Comparison of ENCODE assay signal across 8 cellular contexts in the genomic region with DNA sequence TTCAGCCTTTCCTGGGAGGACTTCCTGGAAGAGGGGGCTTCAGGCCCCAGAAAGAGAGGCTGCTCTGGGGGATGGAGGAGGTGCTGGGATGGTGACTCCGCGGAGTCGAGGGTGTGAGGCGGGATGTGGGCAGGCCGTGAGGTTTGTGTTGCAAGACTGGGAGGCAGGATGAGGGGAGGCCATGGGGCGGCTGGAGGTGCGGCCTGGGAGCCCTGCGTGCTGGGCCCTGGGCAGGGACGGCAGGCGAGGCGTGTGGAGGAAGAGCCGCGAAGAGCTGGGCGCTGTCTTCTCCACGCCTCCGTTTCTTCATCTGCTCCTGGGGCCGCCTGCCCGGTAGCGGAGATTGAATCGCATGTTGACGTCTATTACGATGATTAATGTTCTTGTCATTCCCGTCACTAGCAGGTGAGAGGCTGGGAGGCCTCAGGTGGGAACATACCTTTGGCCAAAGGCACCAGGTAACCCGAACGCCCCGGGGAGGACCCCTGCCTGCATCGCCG. TPM values are rescaled to one million over a fixed set of nuclear protein-coding genes. Genes with fewer than 3 reads are reported as not detected.
A peak's percentile ranks its signal among the peaks of the same experiment; 100 is the strongest.
DNase-seq lines count a peak whose midpoint lies in the region; ATAC-seq, FAIRE-seq and TF ChIP-seq lines count a peak whose summit lies in the region.

No MANE protein-coding gene starts in this region.

- no peaks in the 10 kb centered on the region; the same call in 1 of the 2 replicates for H3K4me1 ChIP-seq in BE2C
- H3K4me1 ChIP-seq in right cardiac atrium (ENCODE audit: control insufficient read depth, insufficient read depth, low read length) = no peaks in the 10 kb centered on the region
- peaks cover 0 to 4% of the 10 kb centered on the region in 2 donors for H3K4me1 ChIP-seq in small intestine (ENCODE audit: control insufficient read depth in 2 of 2, insufficient read depth in 1 of 2, low read depth in 1 of 2, low read length in 1 of 2)

- H3K27ac ChIP-seq in right cardiac atrium (ENCODE audit: low read length) (no peak overlapping the region), small intestine (ENCODE audit: low read depth in 1 of 2, low read length in 1 of 2) (peak overlapping the region; percentile 63 to 93)

- peaks cover 0 to 9% of the 10 kb centered on the region in 2 donors for H3K36me3 Mint-ChIP-seq in activated naive CD4-positive, alpha-beta T cell treated with anti-CD3 and anti-CD28 coated beads, Interleukin-2, amount 50 U/mL, for 72 hours

- H3K27me3 ChIP-seq in BE2C (peaks cover 52% of the 10 kb centered on the region), right cardiac atrium (ENCODE audit: control insufficient read depth, insufficient read depth) (no peaks in the 10 kb centered on the region), small intestine (ENCODE audit: control insufficient read depth in 2 of 2, insufficient read depth in 2 of 2, low read length in 2 of 2) (peaks cover 0 to 2% of the 10 kb centered on the region in 2 donors)

- no peaks in the 10 kb centered on the region for H3K9me3 Mint-ChIP-seq in activated naive CD4-positive, alpha-beta T cell treated with anti-CD3 and anti-CD28 coated beads, Interleukin-2, amount 50 U/mL, for 72 hours

- peak overlapping the region; percentile 61 to 72 for H3K27ac Mint-ChIP-seq in activated naive CD4-positive, alpha-beta T cell treated with anti-CD3 and anti-CD28 coated beads, Interleukin-2, amount 50 U/mL, for 72 hours

- WGBS in right cardiac atrium = under 1% methylated on average over 28 of the region's 28 CpGs
- 0 to 1% (median 1%) methylated on average over 26 to 28 of the region's 28 CpGs for WGBS in small intestine, 3 donors

- intact Hi-C loops in right cardiac atrium (cut with DNase I) = no loop called here

- CTCF ChIA-PET in GM10248 (lab: Yijun Ruan, JAX) = interaction anchor here (0.9 to 1.6 kb wide), 5 partner anchors 10 to 339 kb away, joined by 3 to 4 read pairs (median 3); no protein-coding TSS in a partner anchor

- H3K36me3 ChIP-seq in BE2C (no peaks in the 10 kb centered on the region), small intestine (ENCODE audit: control insufficient read depth in 2 of 2, insufficient read depth in 2 of 2, low read length in 2 of 2) (no peaks in the 10 kb centered on the region)

- H3K4me3 ChIP-seq in BE2C (ENCODE audit: low read depth, low read length) (no peak overlapping the region), right cardiac atrium (ENCODE audit: low read length) (peak overlapping the region; percentile 84), small intestine (ENCODE audit: low read depth in 1 of 2, low read length in 2 of 2) (peak overlapping the region in 1 of 2 donors; percentile 45)

- no peaks in the 10 kb centered on the region for H3K9me3 ChIP-seq in BE2C
- no peaks in the 10 kb centered on the region for H3K9me3 ChIP-seq in right cardiac atrium (ENCODE audit: control insufficient read depth, low read length)
- H3K9me3 ChIP-seq in small intestine (ENCODE audit: control insufficient read depth, low read depth) = no peaks in the 10 kb centered on the region

- DNase-seq in BE2C = peak; percentile 40
- DNase-seq in SKM-1 (lab: John Stamatoyannopoulos, UW; ENCODE audit: unreplicated experiment) = peak; percentile 95
- DNase-seq in activated naive CD4-positive, alpha-beta T cell treated with anti-CD3 and anti-CD28 coated beads, Interleukin-2, amount 50 U/mL, for 72 hours (ENCODE audit: low spot score in 2 of 2) = peak; percentile 72 to 87
- peak; percentile 82 to 89 (median 88) for DNase-seq in right cardiac atrium
- peak; percentile 78 for DNase-seq in small intestine
- no peak for DNase-seq in GM10248 (ENCODE audit: extremely low spot score)

- FAIRE-seq in small intestine (lab: Jason Lieb, UNC) = no peak

- ATAC-seq in HG02852 (IDR thresholded peaks at IDR 0.05; ENCODE audit: unreplicated experiment) (peak; percentile 4), right cardiac atrium (peak; percentile 51 to 68), HG02588 (IDR thresholded peaks at IDR 0.05; ENCODE audit: unreplicated experiment) (no peak)
- peak; percentile 61 to 78 for ATAC-seq in activated naive CD4-positive, alpha-beta T cell treated with anti-CD3 and anti-CD28 coated beads, Interleukin-2, amount 50 U/mL, for 72 hours

- POLR2A ChIA-PET in GM10248 (lab: Yijun Ruan, JAX) = interaction anchor here (0.6 kb wide), 1 partner anchor 699 kb away, joined by 3 read pairs; no protein-coding TSS in a partner anchor

- TF ChIP-seq CTCF in BE2C (IDR thresholded peaks at IDR 0.05; ENCODE audit: low read depth, low read length) (no peak), GM10248 (IDR thresholded peaks at IDR 0.05; ENCODE audit: control extremely low read depth, extremely low read depth, low read depth, missing control alignments) (no peak)

RNA-seq across cellular contexts. Expression of a gene that starts 0.9 kb away (rescaled TPM):
- 0.19 TPM for polyA plus RNA-seq in BE2C (2012; ENCODE audit: insufficient read depth, insufficient read length, low read depth)
- 10 to 100 TPM; 10.3 to 27.6 TPM for total RNA-seq in activated naive CD4-positive, alpha-beta T cell treated with anti-CD3 and anti-CD28 coated beads, Interleukin-2, amount 50 U/mL, for 72 hours
- 10 to 100 TPM; 17.4 to 21.7 (median 20.3) TPM for total RNA-seq in right cardiac atrium
- polyA plus RNA-seq in right cardiac atrium = 19.2 TPM
- 10 to 100 TPM in 1 of 3 donors, 1 to 10 TPM in 2; 1.8 to 10.9 (median 4.1) TPM for polyA plus RNA-seq in small intestine

RNA-seq across cellular contexts. Expression of a gene that starts 17.4 kb away (rescaled TPM):
- 1.6 TPM for polyA plus RNA-seq in BE2C (2012; ENCODE audit: insufficient read depth, insufficient read length, low read depth)
- total RNA-seq in activated naive CD4-positive, alpha-beta T cell treated with anti-CD3 and anti-CD28 coated beads, Interleukin-2, amount 50 U/mL, for 72 hours = not detected
- total RNA-seq in right cardiac atrium = under 1 TPM in 2 of 4 donors, not detected in 2; 0.36 to 0.37 TPM
- polyA plus RNA-seq in right cardiac atrium = 0.34 TPM
- 1 to 10 TPM in 2 of 3 donors, under 1 TPM in 1; 0.54 to 3.0 (median 2.5) TPM for polyA plus RNA-seq in small intestine

RNA-seq across cellular contexts. Expression of a gene that starts 23.7 kb away (rescaled TPM):
- 5.3 TPM for polyA plus RNA-seq in BE2C (2012; ENCODE audit: insufficient read depth, insufficient read length, low read depth)
- total RNA-seq in activated naive CD4-positive, alpha-beta T cell treated with anti-CD3 and anti-CD28 coated beads, Interleukin-2, amount 50 U/mL, for 72 hours = 10 to 100 TPM in 1 of 2 donors, 1 to 10 TPM in 1; 8.5 to 23.3 TPM
- 10 to 100 TPM; 14.7 to 17.4 (median 17.1) TPM for total RNA-seq in right cardiac atrium
- polyA plus RNA-seq in right cardiac atrium (8.5 TPM), small intestine (10 to 100 TPM; 10.8 to 13.2 (median 13.0) TPM)

RNA-seq across cellular contexts. Expression of a gene that starts 37.2 kb away (rescaled TPM):
- 22.7 TPM for polyA plus RNA-seq in BE2C (2012; ENCODE audit: insufficient read depth, insufficient read length, low read depth)
- total RNA-seq in activated naive CD4-positive, alpha-beta T cell treated with anti-CD3 and anti-CD28 coated beads, Interleukin-2, amount 50 U/mL, for 72 hours = 1 to 10 TPM; 7.8 to 7.9 TPM
- 1 to 10 TPM; 4.5 to 4.9 (median 4.6) TPM for total RNA-seq in right cardiac atrium
- polyA plus RNA-seq in right cardiac atrium = 3.6 TPM
- polyA plus RNA-seq in small intestine = 10 to 100 TPM; 18.9 to 42.3 (median 31.6) TPM
